Comparison of ENCODE assay signal across 25 cellular contexts in genomic region chr1:7573481-7573880, GRCh38.
"Had no signal": no experiment of that assay in that cellular context is flagged by ENCODE, and none has a peak within 500 bp of the region (broad histone marks: within the 10 kb centered on the region; RNA-seq: fewer than 3 reads in every experiment).

No MANE protein-coding gene starts in this region.

- FAIRE-seq: keratinocyte, pancreas, small intestine had no signal

- H3K27ac ChIP-seq: colonic mucosa, dorsolateral prefrontal cortex, gastroesophageal sphincter, sigmoid colon, tibial nerve had no signal

- ATAC-seq: activated CD4-positive, alpha-beta T cell treated with anti-CD3 and anti-CD28 coated beads for 36 hours; effector memory CD8-positive, alpha-beta T cell; stimulated activated memory B cell treated with anti-CD40 and anti-IgM and Interleukin-4, amounts not matched to agents 10 μg/mL and 1 μg/mL and 100 μg/mL, for 72 hours had no signal

- DNase-seq: activated CD4-positive, alpha-beta T cell treated with anti-CD3 and anti-CD28 coated beads for 36 hours; activated CD4-positive, CD25-positive, alpha-beta regulatory T cell; activated effector memory CD4-positive, alpha-beta T cell treated with Interleukin-2 at 50 U/mL for 16 hours; activated naive CD4-positive, alpha-beta T cell treated with Interleukin-2 at 50 U/mL for 16 hours; anterior cingulate cortex; dorsolateral prefrontal cortex; effector memory CD8-positive, alpha-beta T cell; head of caudate nucleus; hippocampal formation; naive B cell; retina; sigmoid colon; stimulated activated CD4-positive, alpha-beta T cell treated with anti-CD3 and anti-CD28 coated beads, Interleukin-1b, Interleukin-23, amount 100 ng/mL, for 48 hours; stimulated activated CD4-positive, alpha-beta T cell treated with anti-CD3 and anti-CD28 coated beads, Interleukin-4, amount 100 ng/mL, for 4 hours; stimulated activated CD8-positive, alpha-beta memory T cell treated with anti-CD3 and anti-CD28 coated beads, Interleukin-4, amount 100 ng/mL, for 48 hours; T-helper 1 cell had no signal

- H3K9me3 ChIP-seq: colonic mucosa, gastroesophageal sphincter, pancreas, prostate gland, sigmoid colon, tibial nerve had no signal

- H3K4me3 ChIP-seq: colonic mucosa, dorsolateral prefrontal cortex, gastroesophageal sphincter, lung, pancreas, prostate gland, sigmoid colon, tibial nerve had no signal

- H3K36me3 ChIP-seq: colonic mucosa, gastroesophageal sphincter, pancreas, prostate gland, sigmoid colon, tibial nerve had no signal

- H3K4me1 ChIP-seq: colonic mucosa, sigmoid colon had no signal
